In the genomic region with DNA sequence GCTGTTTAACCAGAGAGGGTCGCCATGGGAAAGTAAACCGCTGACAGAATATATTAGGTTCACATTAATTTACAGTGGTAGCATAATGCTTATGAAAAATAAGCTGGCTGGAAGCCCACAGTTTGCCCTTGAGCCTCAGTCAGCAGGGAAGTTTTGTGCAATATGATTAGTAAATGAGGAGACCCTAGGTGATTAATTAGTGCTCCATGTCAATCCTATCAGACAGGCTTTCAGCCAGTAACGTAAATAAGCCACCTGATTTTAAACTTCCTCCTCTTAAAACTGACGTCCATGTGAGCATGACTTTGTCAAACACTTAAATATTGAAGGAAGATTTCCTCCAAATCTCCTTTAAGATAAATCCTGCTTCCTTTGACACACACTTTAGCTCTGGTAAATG, we compare ENCODE assay signal across 1 cellular context.
TF ChIP-seq lines count a peak whose summit lies in the region.

No MANE protein-coding gene starts in this region.

TF ChIP-seq in HCT116, 20 proteins besides CTCF, POLR2A, EP300 and RAD21 (continued from another document):
- TF ChIP-seq ZNF274 (IDR thresholded peaks at IDR 0.05; ENCODE audit: low read depth, low read length) (no peak), EGR1 (IDR thresholded peaks at IDR 0.05; ENCODE audit: low read depth) (no peak), EZH2 (IDR thresholded peaks at IDR 0.05) (no peak), FOSL1 (IDR thresholded peaks at IDR 0.05; ENCODE audit: low read depth) (no peak), SP1 (IDR thresholded peaks at IDR 0.05; ENCODE audit: low read depth) (no peak), SIN3A (IDR thresholded peaks at IDR 0.05; ENCODE audit: low read depth) (no peak), EZH2phosphoT487 (IDR thresholded peaks at IDR 0.05; ENCODE audit: borderline replicate concordance) (no peak), JUND (IDR thresholded peaks at IDR 0.05) (no peak)
- TF ChIP-seq, protein P1, sequence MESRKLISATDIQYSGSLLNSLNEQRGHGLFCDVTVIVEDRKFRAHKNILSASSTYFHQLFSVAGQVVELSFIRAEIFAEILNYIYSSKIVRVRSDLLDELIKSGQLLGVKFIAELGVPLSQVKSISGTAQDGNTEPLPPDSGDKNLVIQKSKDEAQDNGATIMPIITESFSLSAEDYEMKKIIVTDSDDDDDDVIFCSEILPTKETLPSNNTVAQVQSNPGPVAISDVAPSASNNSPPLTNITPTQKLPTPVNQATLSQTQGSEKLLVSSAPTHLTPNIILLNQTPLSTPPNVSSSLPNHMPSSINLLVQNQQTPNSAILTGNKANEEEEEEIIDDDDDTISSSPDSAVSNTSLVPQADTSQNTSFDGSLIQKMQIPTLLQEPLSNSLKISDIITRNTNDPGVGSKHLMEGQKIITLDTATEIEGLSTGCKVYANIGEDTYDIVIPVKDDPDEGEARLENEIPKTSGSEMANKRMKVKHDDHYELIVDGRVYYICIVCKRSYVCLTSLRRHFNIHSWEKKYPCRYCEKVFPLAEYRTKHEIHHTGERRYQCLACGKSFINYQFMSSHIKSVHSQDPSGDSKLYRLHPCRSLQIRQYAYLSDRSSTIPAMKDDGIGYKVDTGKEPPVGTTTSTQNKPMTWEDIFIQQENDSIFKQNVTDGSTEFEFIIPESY (IDR thresholded peaks at IDR 0.05; ENCODE audit: extremely low read depth, insufficient replicate concordance, low read length) = no peak
- TF ChIP-seq, protein P2, sequence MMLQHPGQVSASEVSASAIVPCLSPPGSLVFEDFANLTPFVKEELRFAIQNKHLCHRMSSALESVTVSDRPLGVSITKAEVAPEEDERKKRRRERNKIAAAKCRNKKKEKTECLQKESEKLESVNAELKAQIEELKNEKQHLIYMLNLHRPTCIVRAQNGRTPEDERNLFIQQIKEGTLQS (IDR thresholded peaks at IDR 0.05) = no peak
